ENCODE assay signal across 14 cellular contexts in the genomic region with DNA sequence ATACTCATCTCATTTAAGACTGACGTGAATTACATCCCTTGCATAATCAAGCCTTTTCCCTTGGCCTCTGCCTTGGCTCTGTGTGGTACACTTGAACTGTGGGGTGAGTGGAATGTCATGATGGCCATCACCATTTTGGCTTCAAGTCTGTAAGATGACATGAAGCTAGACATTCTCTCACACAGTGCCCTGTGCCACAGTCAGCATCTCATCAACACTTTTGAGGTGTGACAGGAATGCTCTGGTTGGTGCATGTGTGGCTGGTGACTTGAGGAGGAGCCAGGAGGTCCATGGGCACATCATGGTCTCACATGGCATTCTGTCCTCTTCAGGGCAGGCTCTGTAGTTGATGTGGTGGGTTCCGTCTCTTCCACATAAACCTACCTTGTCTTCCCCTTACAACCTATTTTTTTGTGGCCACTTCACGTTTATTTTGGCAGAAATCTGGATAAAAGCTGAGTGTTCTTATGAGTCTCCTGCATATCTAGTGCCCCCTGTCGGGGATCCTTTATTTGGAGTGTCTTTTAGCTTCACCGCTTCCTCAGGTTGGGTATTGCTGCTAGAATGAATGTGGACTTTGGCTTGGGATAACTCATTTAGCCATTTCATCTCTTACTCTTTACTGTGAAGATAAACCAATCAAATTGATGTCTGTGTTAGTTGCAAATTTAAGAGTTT. TPM values are rescaled to one million over a fixed set of nuclear protein-coding genes. Genes with fewer than 3 reads are reported as not detected.
DNase-seq lines count a peak whose midpoint lies in the region; ATAC-seq, FAIRE-seq and TF ChIP-seq lines count a peak whose summit lies in the region.
"Had no signal": no experiment of that assay in that cellular context is flagged by ENCODE, and none has a peak within 500 bp of the region (broad histone marks: within the 10 kb centered on the region; RNA-seq: fewer than 3 reads in every experiment).

No MANE protein-coding gene starts in this region.

- H2BK120ac ChIP-seq in IMR-90 (ENCODE audit: low read depth, low read length), result no peak overlapping the region

- no peaks in the 10 kb centered on the region for H3K9me3 Mint-ChIP-seq in CD4-positive, alpha-beta T cell
- peaks cover 14% of the 10 kb centered on the region for H3K9me3 Mint-ChIP-seq in activated T-helper 1 cell treated with anti-CD3 and anti-CD28 coated beads, Interleukin-12 subunit alpha, Interleukin-12 subunit beta, Interleukin-2, Interleukin-4 antibody, amounts not matched to agents 30 ng/mL and 10 ng/mL and 1 ng/mL, durations not matched to agents 14 hours and 24 hours and 36 hours

- no peak overlapping the region; the same call in 1 of the 2 replicates for H3K4ac ChIP-seq in IMR-90 (ENCODE audit: low read depth, low read length)

- H3K4me3 ChIP-seq in IMR-90 (ENCODE audit: insufficient read depth, low read depth, low read length) (no peak overlapping the region), K562 (no peak overlapping the region), right lobe of liver (no peak overlapping the region)
- H3K4me3 ChIP-seq: HAP-1, tibial artery had no signal

- peak overlapping the region; percentile 45; the same call in 1 of the 2 replicates for H2AK5ac ChIP-seq in IMR-90 (ENCODE audit: low read depth, low read length)

- CTCF ChIA-PET in CD4-positive, alpha-beta T cell (lab: Charles Lee), result interaction anchor here (0.6 to 2.0 kb wide), 13 partner anchors 9 to 309 kb away, joined by 3 to 13 read pairs (median 3); partner anchors contain the start of gene MAP4K4
- CTCF ChIA-PET in IMR-90 (lab: Yijun Ruan, JAX) (no interaction called here), K562 (lab: Yijun Ruan, JAX; ENCODE audit: low intra/inter-chr PET ratio) (no interaction called here)

- in situ Hi-C loops in IMR-90 (cut with MboI; ENCODE audit: low sequenced_read_pairs) (no loop called here), K562 (cut with MboI) (no loop called here)

- H3K14ac ChIP-seq in IMR-90 (replicated peaks; ENCODE audit: low read depth, low read length), result peak overlapping the region; percentile 12; the same call in 1 of the 2 replicates

- intact Hi-C loops in CD4-positive, alpha-beta T cell (cut with DNase I, micrococcal nuclease), result loop anchor here in 1 of 2 experiments (5.0 to 10.0 kb wide), 2 partner anchors 42 to 251 kb away; partner anchors contain the start of gene RFX8
- intact Hi-C loops in IMR-90 (cut with micrococcal nuclease) (no loop called here), K562 (cut with micrococcal nuclease) (loop anchor here (10.0 kb wide), 2 partner anchors 211 to 311 kb away; no protein-coding TSS in a partner anchor), right lobe of liver (cut with DNase I) (no loop called here)
- intact Hi-C loops in activated T-helper 1 cell treated with anti-CD3 and anti-CD28 coated beads, Interleukin-12 subunit alpha, Interleukin-12 subunit beta, Interleukin-2, Interleukin-4 antibody, amounts not matched to agents 30 ng/mL and 10 ng/mL and 1 ng/mL, durations not matched to agents 14 hours and 24 hours and 36 hours (cut with micrococcal nuclease), result no loop called here

- no TSS peak for BruUV-seq in IMR-90 (replicated peaks; lab: Mats Ljungman, UMichigan)
- no TSS peak for BruUV-seq in K562 (replicated peaks; lab: Mats Ljungman, UMichigan)

- H3K4me1 ChIP-seq in IMR-90 (ENCODE audit: control insufficient read depth, insufficient read depth, low read length) (peaks cover 13% of the 10 kb centered on the region), K562 (replicated peaks in 1 of 2; ENCODE audit: control insufficient read depth in 2 of 2, insufficient read depth in 2 of 2, low read length in 2 of 2) (peaks cover 0 to 4% of the 10 kb centered on the region in 2 experiments; a peak in 3 of 5 replicates), right lobe of liver (peaks cover 0 to 8% (median 0%) of the 10 kb centered on the region in 4 donors)

- H3K4me2 ChIP-seq in IMR-90 (ENCODE audit: low read depth, low read length), result no peak overlapping the region
- H3K4me2 ChIP-seq in K562 (ENCODE audit: insufficient read depth, low read length), result no peak overlapping the region

- no CpG with 5 or more reads among the region's 5 CpGs for WGBS in IMR-90 (ENCODE audit: extremely low coverage in 2 of 2, insufficient read length in 1 of 2), 2 experiments
- WGBS in K562 (ENCODE audit: insufficient coverage, low coverage, missing lambda C conversion rate), result 34% methylated on average over 5 of the region's 5 CpGs
- WGBS in right lobe of liver (ENCODE audit: insufficient coverage, low coverage, low lambda C conversion rate, missing lambda C conversion rate), result 66% methylated on average over 5 of the region's 5 CpGs

- peak overlapping the region; percentile 16 for H3K4me3 Mint-ChIP-seq in CD4-positive, alpha-beta T cell
- H3K4me3 Mint-ChIP-seq in activated T-helper 1 cell treated with anti-CD3 and anti-CD28 coated beads, Interleukin-12 subunit alpha, Interleukin-12 subunit beta, Interleukin-2, Interleukin-4 antibody, amounts not matched to agents 30 ng/mL and 10 ng/mL and 1 ng/mL, durations not matched to agents 14 hours and 24 hours and 36 hours, result no peak overlapping the region
- H3K4me3 Mint-ChIP-seq: activated naive CD8-positive, alpha-beta T cell had no signal

- no peak for ATAC-seq in CD4-positive, alpha-beta T cell (ENCODE audit: poor library complexity)
- ATAC-seq in IMR-90 (ENCODE audit: low read depth) (no peak), K562 (peak; percentile 68), right lobe of liver (peak in 3 of 4 donors; percentile 19 to 41 (median 27)), GM19328 (IDR thresholded peaks at IDR 0.05; ENCODE audit: unreplicated experiment) (no peak)

- no peak overlapping the region for H3K27ac ChIP-seq in CD4-positive, alpha-beta T cell (ENCODE audit: low read depth, low read length)
- H3K27ac ChIP-seq in IMR-90 (ENCODE audit: insufficient read depth, low read length), result no peak overlapping the region
- H3K27ac ChIP-seq in K562 (ENCODE audit: extremely low read depth, low read depth, low read length), result no peak overlapping the region
- H3K27ac ChIP-seq in right lobe of liver, result no peak overlapping the region
- H3K27ac ChIP-seq: parathyroid adenoma, tibial artery had no signal

- no peak for TF ChIP-seq CTCF in CD4-positive, alpha-beta T cell (IDR thresholded peaks at IDR 0.05)
- TF ChIP-seq CTCF in IMR-90 (conservative IDR thresholded peaks at IDR 0.05; ENCODE audit: low read depth, low read length) (peak; percentile 16; the same call in 1 of the 2 replicates), K562 (IDR thresholded peaks at IDR 0.05 in 2 of 3, conservative IDR thresholded peaks at IDR 0.05 in 1 of 3; ENCODE audit: insufficient read depth in 2 of 3, low read depth in 1 of 3, low read length in 3 of 3) (peak; percentile 43 to 65 (median 56)), right lobe of liver (IDR thresholded peaks at IDR 0.05) (peak in 2 of 4 donors; percentile 8 to 31)

- peak overlapping the region; percentile 50 for H3K27ac Mint-ChIP-seq in CD4-positive, alpha-beta T cell
- no peak overlapping the region for H3K27ac Mint-ChIP-seq in activated T-helper 1 cell treated with anti-CD3 and anti-CD28 coated beads, Interleukin-12 subunit alpha, Interleukin-12 subunit beta, Interleukin-2, Interleukin-4 antibody, amounts not matched to agents 30 ng/mL and 10 ng/mL and 1 ng/mL, durations not matched to agents 14 hours and 24 hours and 36 hours
- H3K27ac Mint-ChIP-seq: activated naive CD8-positive, alpha-beta T cell had no signal

- H3K27me3 Mint-ChIP-seq in CD4-positive, alpha-beta T cell, result no peaks in the 10 kb centered on the region
- H3K27me3 Mint-ChIP-seq in activated T-helper 1 cell treated with anti-CD3 and anti-CD28 coated beads, Interleukin-12 subunit alpha, Interleukin-12 subunit beta, Interleukin-2, Interleukin-4 antibody, amounts not matched to agents 30 ng/mL and 10 ng/mL and 1 ng/mL, durations not matched to agents 14 hours and 24 hours and 36 hours (ENCODE audit: insufficient read depth), result no peaks in the 10 kb centered on the region
- H3K27me3 Mint-ChIP-seq: activated naive CD8-positive, alpha-beta T cell had no signal

- H4K8ac ChIP-seq in IMR-90 (ENCODE audit: low read depth in 2 of 2, low read length in 2 of 2), result no peak overlapping the region

- no peak for DNase-seq in CD4-positive, alpha-beta T cell
- no peak for DNase-seq in IMR-90
- peak; percentile 24 to 60 (median 27) for DNase-seq in K562 (ENCODE audit: extremely low read depth in 1 of 4, low spot score in 3 of 4)
- DNase-seq in right lobe of liver, result no peak
- DNase-seq in activated T-helper 1 cell treated with anti-CD3 and anti-CD28 coated beads, Interleukin-12 subunit alpha, Interleukin-12 subunit beta, Interleukin-2, Interleukin-4 antibody, amounts not matched to agents 30 ng/mL and 10 ng/mL and 1 ng/mL, durations not matched to agents 14 hours and 24 hours and 36 hours (ENCODE audit: low spot score), result no peak
- DNase-seq in NOMO-1 (lab: John Stamatoyannopoulos, UW; ENCODE audit: unreplicated experiment in 2 of 2), result no peak
- no peak for DNase-seq in foreskin melanocyte
- DNase-seq: DMS79 treated with DMSO at 0.1 percent for 48 hours, NCI-H1417 treated with DMSO at 0.1 percent for 48 hours, tibial artery had no signal

- H3K27me3 ChIP-seq in CD4-positive, alpha-beta T cell (ENCODE audit: control insufficient read depth, insufficient read depth, low read length), result no peaks in the 10 kb centered on the region
- H3K27me3 ChIP-seq in IMR-90 (ENCODE audit: control insufficient read depth, insufficient read depth, low read length) (no peaks in the 10 kb centered on the region), K562 (ENCODE audit: control insufficient read depth in 2 of 2, insufficient read depth in 2 of 2, low read length in 2 of 2) (no peaks in the 10 kb centered on the region), right lobe of liver (no peaks in the 10 kb centered on the region)
- H3K27me3 ChIP-seq: tibial artery had no signal

- peaks cover 96% of the 10 kb centered on the region for H3K4me1 Mint-ChIP-seq in CD4-positive, alpha-beta T cell (ENCODE audit: low read depth)
- H3K4me1 Mint-ChIP-seq in activated T-helper 1 cell treated with anti-CD3 and anti-CD28 coated beads, Interleukin-12 subunit alpha, Interleukin-12 subunit beta, Interleukin-2, Interleukin-4 antibody, amounts not matched to agents 30 ng/mL and 10 ng/mL and 1 ng/mL, durations not matched to agents 14 hours and 24 hours and 36 hours (ENCODE audit: low read depth), result peaks cover 86% of the 10 kb centered on the region

- dilution Hi-C loops in IMR-90 (cut with HindIII; ENCODE audit: low sequenced_read_pairs, unreplicated experiment), result no loop called here

- H3K9ac ChIP-seq in IMR-90 (ENCODE audit: low read depth, low read length) (no peak overlapping the region), K562 (ENCODE audit: insufficient read depth in 1 of 2, low read depth in 2 of 2, low read length in 2 of 2) (no peak overlapping the region)
- H3K9ac ChIP-seq: parathyroid adenoma had no signal

- peak overlapping the region; percentile 6 for H2AK9ac ChIP-seq in IMR-90 (replicated peaks; ENCODE audit: low read depth, low read length, poor library complexity)

- POLR2A ChIA-PET in CD4-positive, alpha-beta T cell (lab: Charles Lee), result interaction anchor here (0.8 to 1.8 kb wide), 3 partner anchors 29 to 251 kb away, joined by 3 to 5 read pairs (median 3); partner anchors contain the start of gene RFX8
- POLR2A ChIA-PET in IMR-90 (lab: Charles Lee; ENCODE audit: unreplicated experiment) (no interaction called here), K562 (lab: Yijun Ruan, JAX) (interaction anchor here (1.0 kb wide), 2 partner anchors 8 to 20 kb away, joined by 3 to 4 read pairs; no protein-coding TSS in a partner anchor)

- H4K5ac ChIP-seq in IMR-90 (ENCODE audit: low read depth, low read length), result no peak overlapping the region

- H3K36me3 Mint-ChIP-seq in CD4-positive, alpha-beta T cell (ENCODE audit: low read depth), result no peaks in the 10 kb centered on the region
- H3K36me3 Mint-ChIP-seq in activated T-helper 1 cell treated with anti-CD3 and anti-CD28 coated beads, Interleukin-12 subunit alpha, Interleukin-12 subunit beta, Interleukin-2, Interleukin-4 antibody, amounts not matched to agents 30 ng/mL and 10 ng/mL and 1 ng/mL, durations not matched to agents 14 hours and 24 hours and 36 hours (ENCODE audit: low read depth), result peaks cover 12% of the 10 kb centered on the region

- H2BK15ac ChIP-seq in IMR-90 (ENCODE audit: low read depth, low read length), result no peak overlapping the region

- no peak for TF ChIP-seq RAD21 in IMR-90 (IDR thresholded peaks at IDR 0.05; ENCODE audit: low read length)
- peak; percentile 40 to 62 for TF ChIP-seq RAD21 in K562 (CRISPR knock-in tag; conservative IDR thresholded peaks at IDR 0.05 in 1 of 2, IDR thresholded peaks at IDR 0.05 in 1 of 2)

- H3K9me1 ChIP-seq in IMR-90 (ENCODE audit: insufficient read depth, low read length), result peaks cover 19% of the 10 kb centered on the region
- H3K9me1 ChIP-seq in K562 (ENCODE audit: control insufficient read depth, insufficient read depth, low read length), result no peaks in the 10 kb centered on the region

- peaks cover 99% of the 10 kb centered on the region for H4K20me1 ChIP-seq in IMR-90 (ENCODE audit: insufficient read depth, low read length)
- H4K20me1 ChIP-seq in K562 (replicated peaks; ENCODE audit: control insufficient read depth, insufficient read depth, low read length), result peaks cover 16% of the 10 kb centered on the region

- no peak overlapping the region for H3K18ac ChIP-seq in IMR-90 (ENCODE audit: low read depth, low read length)

- H2BK5ac ChIP-seq in IMR-90 (ENCODE audit: low read depth, low read length, poor library complexity, severe bottlenecking), result no peak overlapping the region

- H4K91ac ChIP-seq in IMR-90 (ENCODE audit: insufficient read depth, low read depth, low read length), result no peak overlapping the region

- H3K79me2 ChIP-seq in K562 (ENCODE audit: control insufficient read depth, insufficient read depth, low read length), result peaks cover 87% of the 10 kb centered on the region

- no peaks in the 10 kb centered on the region for H3K9me3 ChIP-seq in CD4-positive, alpha-beta T cell (ENCODE audit: control insufficient read depth, low read length)
- no peaks in the 10 kb centered on the region for H3K9me3 ChIP-seq in IMR-90 (ENCODE audit: control insufficient read depth, insufficient read depth, low read length)
- no peaks in the 10 kb centered on the region for H3K9me3 ChIP-seq in K562 (replicated peaks; ENCODE audit: control insufficient read depth, insufficient read depth, low read depth, low read length)
- H3K9me3 ChIP-seq in right lobe of liver, result no peaks in the 10 kb centered on the region
- H3K9me3 ChIP-seq: HAP-1, tibial artery had no signal

- FAIRE-seq in K562 (lab: Jason Lieb, UNC), result peak; percentile 44

- no peak overlapping the region for H2BK20ac ChIP-seq in IMR-90 (ENCODE audit: low read depth, low read length)

- peaks cover 12 to 82% of the 10 kb centered on the region in 2 experiments for H3K79me1 ChIP-seq in IMR-90 (ENCODE audit: low read depth in 1 of 2, low read length in 2 of 2)

- H3K56ac ChIP-seq in IMR-90 (ENCODE audit: extremely low read depth, insufficient read depth, low read length), result no peak overlapping the region

- H3K36me3 ChIP-seq in IMR-90 (ENCODE audit: control insufficient read depth, insufficient read depth, low read length), result peaks cover 4% of the 10 kb centered on the region; the same call in 1 of the 2 replicates
- no peaks in the 10 kb centered on the region for H3K36me3 ChIP-seq in K562 (ENCODE audit: control insufficient read depth, insufficient read depth, low read length)
- no peaks in the 10 kb centered on the region for H3K36me3 ChIP-seq in right lobe of liver
- H3K36me3 ChIP-seq: HAP-1, tibial artery had no signal

- no peak overlapping the region for H2AFZ ChIP-seq in IMR-90 (replicated peaks; ENCODE audit: low read length, poor library complexity)
- H2AFZ ChIP-seq in K562 (ENCODE audit: low read depth, low read length), result no peak overlapping the region
- H2AFZ ChIP-seq: parathyroid adenoma had no signal

- TF ChIP-seq EP300 in K562 (IDR thresholded peaks at IDR 0.05; ENCODE audit: low read length), result no peak

- peak overlapping the region; percentile 59; the same call in 1 of the 2 replicates for H3K23ac ChIP-seq in IMR-90 (ENCODE audit: low read depth, low read length)

- no peak for TF ChIP-seq POLR2A in IMR-90 (IDR thresholded peaks at IDR 0.05; ENCODE audit: low read depth, low read length)
- no peak for TF ChIP-seq POLR2A in K562 (conservative IDR thresholded peaks at IDR 0.05)
- no peak for TF ChIP-seq POLR2A in right lobe of liver (IDR thresholded peaks at IDR 0.05)

RNA-seq across cellular contexts. Expression of gene MAP4K4, which starts 28.1 kb away (rescaled TPM):
- 10 to 100 TPM; 92.8 to 94.0 TPM for total RNA-seq in CD4-positive, alpha-beta T cell
- total RNA-seq in IMR-90 (2012; rRNA removed) (124 and 130 TPM in 2 replicates), K562 (2014; rRNA removed) (48.8 and 50.2 TPM in 2 replicates), K562 (2014; rRNA removed; fragmentation: Illumina TruSeq; extraction: Trizol) (45.7 and 49.1 TPM in 2 replicates), K562 (2015; rRNA removed; fragmentation: Illumina TruSeq; extraction: Trizol) (51.4 and 58.4 TPM in 2 replicates), K562 (2021) (64.1 and 72.8 TPM in 2 replicates), right lobe of liver (10 to 100 TPM; 29.8 to 36.5 (median 31.1) TPM)
- polyA plus RNA-seq in IMR-90 (2012; rRNA removed) (80.8 and 89.4 TPM in 2 replicates), K562 (2011; rRNA removed) (42.4 and 51.4 TPM in 2 replicates), K562 (2014; fragmentation: Illumina TruSeq; extraction: Trizol) (68.8 and 76.4 TPM in 2 replicates), K562 (2014; fragmentation: Nextera tagmentation; extraction: Ambion mirVana) (1 to 10 TPM; 7.6 to 7.8 TPM), K562 (2014; rRNA removed) (44.5 and 50.6 TPM in 2 replicates)
- polyA plus RNA-seq in IMR-90 (2012; cell fraction: cytosol; rRNA removed), result 39.5 and 39.9 TPM in 2 replicates
- 90.5 and 219 TPM in 2 replicates for polyA plus RNA-seq in IMR-90 (2012; cell fraction: nucleus; rRNA removed; ENCODE audit: low replicate concordance)
- 111 and 172 TPM in 2 replicates for total RNA-seq in K562 (2011; cell fraction: chromatin; rRNA removed; ENCODE audit: low replicate concordance)
- total RNA-seq in K562 (2011; cell fraction: nucleolus; rRNA removed), result 52.4 and 63.6 TPM in 2 replicates
- 100 and 133 TPM in 2 replicates for total RNA-seq in K562 (2011; cell fraction: nucleoplasm; rRNA removed)
- polyA plus RNA-seq in K562 (2011; cell fraction: cytosol; rRNA removed), result 26.1 and 28.9 TPM in 2 replicates
- polyA plus RNA-seq in K562 (2011; cell fraction: nucleus; rRNA removed), result 96.3 and 105 TPM in 2 replicates
- polyA plus RNA-seq in K562 (2012), result 42.4 and 73.8 TPM in 2 replicates
- 93.2 and 93.9 TPM in 2 replicates for polyA minus RNA-seq in K562 (2011; rRNA and poly(A)+ RNA removed)
- 37.0 and 44.3 TPM in 2 replicates for polyA minus RNA-seq in K562 (2011; cell fraction: cytosol; rRNA and poly(A)+ RNA removed)
- 83.3 and 132 TPM in 2 replicates for polyA minus RNA-seq in K562 (2011; cell fraction: nucleus; rRNA and poly(A)+ RNA removed)
- 54.3 and 54.5 TPM in 2 replicates for total RNA-seq in activated T-helper 1 cell treated with anti-CD3 and anti-CD28 coated beads, Interleukin-12 subunit alpha, Interleukin-12 subunit beta, Interleukin-2, Interleukin-4 antibody, amounts not matched to agents 30 ng/mL and 10 ng/mL and 1 ng/mL, durations not matched to agents 14 hours and 24 hours and 36 hours

Comparison
In these comparisons a context has a peak if more than half of its experiments do, and no peak if none do; other contexts are left out.
1. ATAC-seq: peak in K562 (single experiment) and right lobe of liver (3 of 4); none in CD4-positive, alpha-beta T cell (single experiment), IMR-90 (single experiment) and GM19328 (single experiment).
2. DNase-seq: peak in K562 (4 of 4); none in CD4-positive, alpha-beta T cell (0 of 10), IMR-90 (single experiment), right lobe of liver (0 of 3), activated T-helper 1 cell treated with anti-CD3 and anti-CD28 coated beads, Interleukin-12 subunit alpha, Interleukin-12 subunit beta, Interleukin-2, Interleukin-4 antibody, amounts not matched to agents 30 ng/mL and 10 ng/mL and 1 ng/mL, durations not matched to agents 14 hours and 24 hours and 36 hours (single experiment), NOMO-1 (0 of 2) and foreskin melanocyte (single experiment).